ENCODE assay signal across 15 cellular contexts in the genomic region with DNA sequence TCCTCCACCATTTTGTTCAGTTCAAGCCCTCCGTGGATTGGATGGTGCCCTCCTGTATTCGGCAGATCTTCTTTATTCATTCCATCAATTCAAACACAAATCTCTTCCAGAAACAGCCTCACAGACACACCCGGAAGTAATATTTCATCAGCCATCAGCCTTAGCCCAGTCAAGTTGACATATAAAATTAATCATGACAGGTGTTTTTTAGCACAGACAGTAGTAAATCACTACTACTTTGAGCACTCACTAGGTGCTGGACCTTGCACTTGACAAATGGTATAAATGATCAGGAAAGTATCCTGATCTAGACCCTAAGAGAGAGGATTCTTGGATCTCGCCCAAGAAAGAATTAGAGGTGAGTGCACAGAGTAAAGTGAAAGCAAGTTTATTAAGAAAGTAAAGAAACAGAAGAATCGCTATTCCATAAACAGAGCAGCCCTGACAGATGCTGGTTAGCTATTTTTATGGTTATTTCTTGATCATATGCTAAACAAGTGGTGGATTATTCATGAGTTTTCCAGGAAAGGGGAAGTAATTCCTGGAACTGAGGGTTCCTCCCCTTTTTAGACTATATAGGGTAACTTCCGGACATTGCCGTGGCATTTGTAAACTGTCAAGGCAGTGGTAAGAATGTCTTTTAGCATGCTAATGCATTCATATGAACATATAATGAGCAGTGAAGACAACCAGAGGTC.
A peak's percentile ranks its signal among the peaks of the same experiment; 100 is the strongest.
DNase-seq lines count a peak whose midpoint lies in the region; ATAC-seq lines count a peak whose summit lies in the region.
"Had no signal": no experiment of that assay in that cellular context is flagged by ENCODE, and none has a peak within 500 bp of the region (broad histone marks: within the 10 kb centered on the region; RNA-seq: fewer than 3 reads in every experiment).

No MANE protein-coding gene starts in this region.

- H3K36me3 ChIP-seq in duodenal mucosa (ENCODE audit: control insufficient read depth in 1 of 2, insufficient read depth in 2 of 2, low read length in 2 of 2) (no peaks in the 10 kb centered on the region), skeletal muscle tissue (ENCODE audit: control insufficient read depth in 3 of 3, insufficient read depth in 3 of 3, low read length in 3 of 3) (no peaks in the 10 kb centered on the region)
- H3K36me3 ChIP-seq: neural progenitor cell, upper lobe of left lung had no signal

- H3K4me3 ChIP-seq in duodenal mucosa (ENCODE audit: low read depth in 1 of 2, low read length in 2 of 2): peak overlapping the region; percentile 27 to 48
- H3K4me3 ChIP-seq in skeletal muscle tissue (ENCODE audit: low read length in 3 of 3): peak overlapping the region in 2 of 3 donors; percentile 13 to 18
- H3K4me3 ChIP-seq: dorsolateral prefrontal cortex, neural progenitor cell, upper lobe of left lung had no signal

- peak; percentile 45 for DNase-seq in NCI-H510A treated with DMSO at 0.1 percent for 48 hours (lab: John Stamatoyannopoulos, UW)
- no peak for DNase-seq in NCI-H510A (lab: John Stamatoyannopoulos, UW)
- peak; percentile 19 for DNase-seq in NCI-H1417 treated with DMSO at 0.1 percent for 48 hours (lab: John Stamatoyannopoulos, UW)
- no peak for DNase-seq in activated CD8-positive, alpha-beta memory T cell treated with anti-CD3 and anti-CD28 coated beads, Interleukin-2, amount 50 U/mL, for 4 hours
- DNase-seq: ACHN, amniotic stem cell, dorsolateral prefrontal cortex, foreskin fibroblast, NCI-H2081 treated with DMSO at 0.1 percent for 48 hours, upper lobe of left lung had no signal

- H3K4me1 ChIP-seq in duodenal mucosa (ENCODE audit: control insufficient read depth in 1 of 2, insufficient read depth in 2 of 2, low read length in 2 of 2) (peaks cover 5 to 13% of the 10 kb centered on the region in 2 donors), skeletal muscle tissue (ENCODE audit: control insufficient read depth in 3 of 3, insufficient read depth in 3 of 3, low read length in 3 of 3) (peaks cover 4 to 12% (median 9%) of the 10 kb centered on the region in 3 donors)

- ATAC-seq in HG02884 (IDR thresholded peaks at IDR 0.05; ENCODE audit: unreplicated experiment) (no peak), HG03108 (IDR thresholded peaks at IDR 0.05; ENCODE audit: unreplicated experiment) (no peak)

- H3K27ac ChIP-seq in duodenal mucosa (ENCODE audit: low read depth, low read length): no peak overlapping the region
- no peak overlapping the region for H3K27ac ChIP-seq in skeletal muscle tissue (ENCODE audit: low read depth, low read length)
- H3K27ac ChIP-seq: dorsolateral prefrontal cortex, neural progenitor cell had no signal

- no peaks in the 10 kb centered on the region for H3K9me3 ChIP-seq in duodenal mucosa (ENCODE audit: control insufficient read depth in 1 of 2, low read length in 2 of 2)
- no peaks in the 10 kb centered on the region for H3K9me3 ChIP-seq in skeletal muscle tissue (ENCODE audit: control insufficient read depth in 3 of 3, low read length in 3 of 3)
- H3K9me3 ChIP-seq: upper lobe of left lung had no signal

- H3K9ac ChIP-seq in duodenal mucosa (ENCODE audit: low read depth in 1 of 2, low read length in 2 of 2) (no peak overlapping the region), skeletal muscle tissue (ENCODE audit: low read depth in 1 of 3, low read length in 3 of 3) (no peak overlapping the region)
- H3K9ac ChIP-seq: neural progenitor cell had no signal

- H3K27me3 ChIP-seq in duodenal mucosa (ENCODE audit: control insufficient read depth in 1 of 2, insufficient read depth in 2 of 2, low read length in 2 of 2) (no peaks in the 10 kb centered on the region), skeletal muscle tissue (ENCODE audit: control insufficient read depth in 3 of 3, insufficient read depth in 3 of 3, low read length in 3 of 3) (no peaks in the 10 kb centered on the region)
- H3K27me3 ChIP-seq: dorsolateral prefrontal cortex, neural progenitor cell, upper lobe of left lung had no signal

Comparison
In these comparisons a context has a peak if more than half of its experiments do, and no peak if none do; other contexts are left out.
1. DNase-seq: peak in NCI-H510A treated with DMSO at 0.1 percent for 48 hours (single experiment) and NCI-H1417 treated with DMSO at 0.1 percent for 48 hours (single experiment); none in NCI-H510A (single experiment) and activated CD8-positive, alpha-beta memory T cell treated with anti-CD3 and anti-CD28 coated beads, Interleukin-2, amount 50 U/mL, for 4 hours (single experiment).